8 cellular contexts compared by ENCODE assay signal in the genomic region with DNA sequence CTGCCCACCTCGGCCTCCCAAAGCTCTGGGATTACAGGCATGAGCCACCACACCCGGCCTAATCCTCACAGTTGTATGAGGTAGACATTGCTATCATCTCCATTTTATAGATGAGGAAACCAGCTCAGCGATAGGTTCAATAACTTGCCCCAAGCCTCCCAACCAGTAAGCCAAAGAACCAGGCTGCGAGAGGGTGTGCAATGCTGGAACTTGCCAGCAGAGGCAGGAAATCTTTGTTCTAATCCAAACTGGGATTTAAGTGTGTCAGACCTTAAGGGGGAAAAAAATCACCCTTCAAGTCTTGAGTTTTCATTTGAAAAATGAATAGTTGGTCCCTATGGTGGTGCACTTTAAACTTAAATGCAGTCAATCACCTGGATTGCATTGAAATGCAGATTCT. TPM values are rescaled to one million over a fixed set of nuclear protein-coding genes. Genes with fewer than 3 reads are reported as not detected.
DNase-seq lines count a peak whose midpoint lies in the region; ATAC-seq and TF ChIP-seq lines count a peak whose summit lies in the region.

No MANE protein-coding gene starts in this region.

- peak; percentile 76 to 87 for TF ChIP-seq RAD21 in liver (IDR thresholded peaks at IDR 0.05)

- WGBS in liver = 63% methylated on average over 4 of the region's 4 CpGs

- H3K4me1 ChIP-seq in liver (ENCODE audit: control insufficient read depth in 4 of 4, insufficient read depth in 4 of 4, low read length in 3 of 4) = peaks cover 0 to 6% (median 0%) of the 10 kb centered on the region in 4 donors

- no peaks in the 10 kb centered on the region for H3K9me3 ChIP-seq in liver (ENCODE audit: control insufficient read depth in 4 of 4, low read length in 3 of 4)

- H3K4me3 ChIP-seq in astrocyte of the spinal cord (ENCODE audit: low read depth, low read length) = no peak overlapping the region
- no peak overlapping the region for H3K4me3 ChIP-seq in liver (ENCODE audit: low read depth in 1 of 3, low read length in 3 of 3)

- ATAC-seq in HG03025 (IDR thresholded peaks at IDR 0.05; ENCODE audit: low FRiP score, unreplicated experiment) (no peak), HG02642 (IDR thresholded peaks at IDR 0.05; ENCODE audit: poor library complexity, unreplicated experiment) (no peak)

- H3K36me3 ChIP-seq in liver (ENCODE audit: control insufficient read depth in 4 of 4, insufficient read depth in 3 of 4, low read depth in 1 of 4, low read length in 3 of 4) = no peaks in the 10 kb centered on the region

- H3K9ac ChIP-seq in liver (ENCODE audit: low read depth in 1 of 2, low read length in 2 of 2) = no peak overlapping the region

- H3K27me3 ChIP-seq in liver (ENCODE audit: control insufficient read depth in 4 of 4, insufficient read depth in 4 of 4, low read length in 3 of 4) = no peaks in the 10 kb centered on the region

- TF ChIP-seq CTCF in astrocyte of the spinal cord (IDR thresholded peaks at IDR 0.05; ENCODE audit: low read depth, low read length) (peak; percentile 70), liver (IDR thresholded peaks at IDR 0.05; ENCODE audit: low read depth, low read length, missing input control) (peak; percentile 82)

- H3K27ac ChIP-seq in liver (ENCODE audit: low read depth in 1 of 2, low read length in 2 of 2) = peak overlapping the region in 1 of 2 donors; percentile 35

- in situ Hi-C loops in Caki2 (cut with HindIII; ENCODE audit: low pct_unique_long_range_greater_than_20kb, low sequenced_read_pairs) = no loop called here
- in situ Hi-C loops in astrocyte of the spinal cord (cut with HindIII; ENCODE audit: low sequenced_read_pairs) = no loop called here

- DNase-seq in Caki2 (ENCODE audit: low read depth) (peak; percentile 21), Kasumi-1 (lab: John Stamatoyannopoulos, UW) (peak; percentile 48 to 75), astrocyte of the spinal cord (ENCODE audit: low read depth, low spot score) (peak; percentile 45), epidermal melanocyte (ENCODE audit: insufficient read length, low spot score) (no peak), NK-92 (lab: John Stamatoyannopoulos, UW; ENCODE audit: unreplicated experiment) (no peak)

TF ChIP-seq in liver, 16 proteins besides CTCF, POLR2A, EP300 and RAD21:
- TF ChIP-seq RXRA (IDR thresholded peaks at IDR 0.05) (peak in 1 of 2 donors; percentile 13), ATF3 (IDR thresholded peaks at IDR 0.05) (no peak), TAF1 (conservative IDR thresholded peaks at IDR 0.05) (no peak), YY1 (IDR thresholded peaks at IDR 0.05) (no peak)
- TF ChIP-seq, protein P1, sequence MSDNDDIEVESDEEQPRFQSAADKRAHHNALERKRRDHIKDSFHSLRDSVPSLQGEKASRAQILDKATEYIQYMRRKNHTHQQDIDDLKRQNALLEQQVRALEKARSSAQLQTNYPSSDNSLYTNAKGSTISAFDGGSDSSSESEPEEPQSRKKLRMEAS (IDR thresholded peaks at IDR 0.05) = no peak
- TF ChIP-seq, protein P2, sequence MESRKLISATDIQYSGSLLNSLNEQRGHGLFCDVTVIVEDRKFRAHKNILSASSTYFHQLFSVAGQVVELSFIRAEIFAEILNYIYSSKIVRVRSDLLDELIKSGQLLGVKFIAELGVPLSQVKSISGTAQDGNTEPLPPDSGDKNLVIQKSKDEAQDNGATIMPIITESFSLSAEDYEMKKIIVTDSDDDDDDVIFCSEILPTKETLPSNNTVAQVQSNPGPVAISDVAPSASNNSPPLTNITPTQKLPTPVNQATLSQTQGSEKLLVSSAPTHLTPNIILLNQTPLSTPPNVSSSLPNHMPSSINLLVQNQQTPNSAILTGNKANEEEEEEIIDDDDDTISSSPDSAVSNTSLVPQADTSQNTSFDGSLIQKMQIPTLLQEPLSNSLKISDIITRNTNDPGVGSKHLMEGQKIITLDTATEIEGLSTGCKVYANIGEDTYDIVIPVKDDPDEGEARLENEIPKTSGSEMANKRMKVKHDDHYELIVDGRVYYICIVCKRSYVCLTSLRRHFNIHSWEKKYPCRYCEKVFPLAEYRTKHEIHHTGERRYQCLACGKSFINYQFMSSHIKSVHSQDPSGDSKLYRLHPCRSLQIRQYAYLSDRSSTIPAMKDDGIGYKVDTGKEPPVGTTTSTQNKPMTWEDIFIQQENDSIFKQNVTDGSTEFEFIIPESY (IDR thresholded peaks at IDR 0.05) = no peak

RNA-seq across cellular contexts. Expression of gene RNGTT, which starts 20.1 kb away (rescaled TPM):
- total RNA-seq in Caki2 (2014; rRNA removed; shearing (Covaris generic); ENCODE audit: low replicate concordance) = 15.6 and 28.0 TPM in 2 replicates
- 10 to 100 TPM; 10.1 to 20.8 TPM for total RNA-seq in liver
- polyA plus RNA-seq in liver = 1 to 10 TPM; 4.1 to 4.2 TPM

Comparison
In these comparisons a context has a peak if more than half of its experiments do, and no peak if none do; other contexts are left out.
1. DNase-seq: peak in Caki2 (single experiment), Kasumi-1 (2 of 2) and astrocyte of the spinal cord (single experiment); none in epidermal melanocyte (single experiment) and NK-92 (single experiment).